Comparison of ENCODE assay signal across 9 cellular contexts in the genomic region with DNA sequence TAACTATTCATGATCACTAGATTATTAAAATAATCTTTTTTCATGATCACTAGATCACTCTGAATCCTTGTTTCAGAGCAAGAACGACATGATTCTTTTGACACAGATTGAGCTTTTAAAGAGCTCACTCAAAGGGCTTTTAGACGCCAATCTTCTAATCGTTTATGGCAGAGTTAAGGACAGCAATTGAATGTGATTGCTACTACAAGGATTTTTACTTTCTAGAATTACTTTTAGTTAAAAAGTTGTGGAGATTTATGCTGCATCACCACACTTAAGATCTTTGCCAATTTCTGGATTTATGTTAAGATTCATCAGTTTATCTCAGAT. TPM values are rescaled to one million over a fixed set of nuclear protein-coding genes. Genes with fewer than 3 reads are reported as not detected.
A peak's percentile ranks its signal among the peaks of the same experiment; 100 is the strongest.
DNase-seq lines count a peak whose midpoint lies in the region; ATAC-seq, FAIRE-seq and TF ChIP-seq lines count a peak whose summit lies in the region.
"Had no signal": no experiment of that assay in that cellular context is flagged by ENCODE, and none has a peak within 500 bp of the region (broad histone marks: within the 10 kb centered on the region; RNA-seq: fewer than 3 reads in every experiment).

No MANE protein-coding gene starts in this region.

- no peak for TF ChIP-seq POLR2A in breast epithelium (IDR thresholded peaks at IDR 0.05)

- H3K9me3 Mint-ChIP-seq in MCF 10A (ENCODE audit: unreplicated experiment): no peaks in the 10 kb centered on the region

- peak overlapping the region; percentile 98 for H3K4me3 Mint-ChIP-seq in MCF 10A (ENCODE audit: unreplicated experiment)

- TF ChIP-seq CTCF in MCF 10A (IDR thresholded peaks at IDR 0.05; ENCODE audit: unreplicated experiment): no peak
- no peak for TF ChIP-seq CTCF in breast epithelium (IDR thresholded peaks at IDR 0.05)
- no peak for TF ChIP-seq CTCF in fibroblast of pulmonary artery (IDR thresholded peaks at IDR 0.05; ENCODE audit: low read length, missing control alignments)

- H3K4me1 ChIP-seq in breast epithelium (peaks cover 0 to 18% of the 10 kb centered on the region in 2 donors), thymus (ENCODE audit: control insufficient read depth, insufficient read depth, low read length) (peaks cover 9% of the 10 kb centered on the region)

- peak overlapping the region; percentile 96 for H3K27ac Mint-ChIP-seq in MCF 10A (ENCODE audit: low read depth, unreplicated experiment)

- H3K36me3 Mint-ChIP-seq in MCF 10A (ENCODE audit: insufficient read depth, unreplicated experiment): peaks cover 65% of the 10 kb centered on the region

- H3K27ac ChIP-seq in breast epithelium: no peak overlapping the region
- H3K27ac ChIP-seq in SK-N-MC: peak overlapping the region; percentile 98
- no peak overlapping the region for H3K27ac ChIP-seq in thymus (ENCODE audit: low read depth)

- no peak for DNase-seq in MCF 10A (ENCODE audit: unreplicated experiment)
- no peak for DNase-seq in breast epithelium (ENCODE audit: low spot score in 2 of 2)
- no peak for DNase-seq in SK-N-MC (ENCODE audit: low read depth, low spot score)
- no peak for DNase-seq in fibroblast of pulmonary artery (ENCODE audit: low read depth)
- no peak for DNase-seq in urothelium cell line (ENCODE audit: low spot score)
- DNase-seq in HEK293T (ENCODE audit: extremely low spot score): no peak
- DNase-seq: head of caudate nucleus had no signal

- H3K9me3 ChIP-seq in breast epithelium: no peaks in the 10 kb centered on the region
- H3K9me3 ChIP-seq in SK-N-MC (ENCODE audit: low read depth, low read length): no peaks in the 10 kb centered on the region
- H3K9me3 ChIP-seq in thymus (ENCODE audit: control insufficient read depth): no peaks in the 10 kb centered on the region

- no peaks in the 10 kb centered on the region for H3K27me3 Mint-ChIP-seq in MCF 10A (ENCODE audit: insufficient read depth, unreplicated experiment)

- POLR2A ChIA-PET in MCF 10A (lab: Yijun Ruan, JAX) (interaction anchor here (0.8 to 4.2 kb wide), 6 partner anchors 8 to 56 kb away, joined by 3 to 33 read pairs (median 8); no protein-coding TSS in a partner anchor), HEK293T (lab: Yijun Ruan, JAX) (interaction anchor here (1.0 kb wide), 1 partner anchor 9 kb away, joined by 3 read pairs; no protein-coding TSS in a partner anchor)

- ATAC-seq in GM19023 (IDR thresholded peaks at IDR 0.05; ENCODE audit: unreplicated experiment): no peak

- H3K36me3 ChIP-seq in breast epithelium (peaks cover 4% of the 10 kb centered on the region), SK-N-MC (ENCODE audit: insufficient read depth, low read length) (peaks cover 46% of the 10 kb centered on the region), thymus (ENCODE audit: control insufficient read depth, insufficient read depth) (peaks cover 8% of the 10 kb centered on the region)

- intact Hi-C loops in MCF 10A (cut with micrococcal nuclease): no loop called here
- intact Hi-C loops in breast epithelium (cut with DNase I; ENCODE audit: low total_unique reads): no loop called here

- FAIRE-seq in urothelium cell line (lab: Jason Lieb, UNC): no peak

- H3K27me3 ChIP-seq in breast epithelium (no peaks in the 10 kb centered on the region), thymus (ENCODE audit: control insufficient read depth, insufficient read depth) (no peaks in the 10 kb centered on the region)

- H3K4me1 Mint-ChIP-seq in MCF 10A (ENCODE audit: insufficient read depth, unreplicated experiment): peaks cover 14% of the 10 kb centered on the region

- H3K4me3 ChIP-seq in breast epithelium (peak overlapping the region in 1 of 3 donors; percentile 83), SK-N-MC (peak overlapping the region; percentile 81), fibroblast of pulmonary artery (replicated peaks; ENCODE audit: low read depth, low read length) (peak overlapping the region; percentile 96), thymus (ENCODE audit: low read length) (peak overlapping the region; percentile 78)

- WGBS in thymus: 70% methylated on average over 3 of the region's 3 CpGs

- no TSS peak for BruUV-seq in MCF 10A (replicated peaks; lab: Mats Ljungman, UMichigan)

- H3K9ac ChIP-seq in SK-N-MC (ENCODE audit: insufficient read length): peak overlapping the region; percentile 91

- CTCF ChIA-PET in MCF 10A (lab: Yijun Ruan, JAX) (interaction anchor here (0.6 to 0.7 kb wide), 2 partner anchors 118 to 143 kb away, joined by 3 read pairs; no protein-coding TSS in a partner anchor), HEK293T (lab: Yijun Ruan, JAX) (no interaction called here)

TF ChIP-seq in HEK293T, 16 proteins besides CTCF, POLR2A, EP300 and RAD21:
- TF ChIP-seq FOXA1 (IDR thresholded peaks at IDR 0.05): no peak
- TF ChIP-seq ARNT (IDR thresholded peaks at IDR 0.05): no peak
- TF ChIP-seq ELF4 (IDR thresholded peaks at IDR 0.05): no peak
- TF ChIP-seq TARDBP (IDR thresholded peaks at IDR 0.05): no peak
- no peak for TF ChIP-seq L3MBTL2 (conservative IDR thresholded peaks at IDR 0.05)
- no peak for TF ChIP-seq NFRKB (IDR thresholded peaks at IDR 0.05)
TF ChIP-seq in HEK293T: peak in this region for 0.

RNA-seq across cellular contexts. Expression of a gene that starts 1.3 kb away (rescaled TPM):
- total RNA-seq in MCF 10A (2022) (99.4 and 126 TPM in 2 replicates), breast epithelium (10 to 100 TPM; 16.3 to 38.8 (median 31.5) TPM)
- 112 TPM for polyA plus RNA-seq in thymus

RNA-seq across cellular contexts. Expression of a gene that starts 2.7 kb away (rescaled TPM):
- total RNA-seq in MCF 10A (2022): 43.7 and 51.2 TPM in 2 replicates
- total RNA-seq in breast epithelium: 10 to 100 TPM; 32.6 to 37.0 (median 32.8) TPM
- polyA plus RNA-seq in thymus: 43.0 TPM

RNA-seq across cellular contexts. Expression of a gene that starts 57.6 kb away (rescaled TPM):
- 86.8 and 90.3 TPM in 2 replicates for total RNA-seq in MCF 10A (2022)
- total RNA-seq in breast epithelium: 10 to 100 TPM; 33.4 to 94.8 (median 55.7) TPM
- polyA plus RNA-seq in thymus: 45.4 TPM
